ENCODE assay signal across 19 cellular contexts in genomic region chr5:35657877-35658276, GRCh38. TPM values are rescaled to one million over a fixed set of nuclear protein-coding genes. Genes with fewer than 3 reads are reported as not detected.
DNase-seq lines count a peak whose midpoint lies in the region; ATAC-seq, FAIRE-seq and TF ChIP-seq lines count a peak whose summit lies in the region.
"Had no signal": no experiment of that assay in that cellular context is flagged by ENCODE, and none has a peak within 500 bp of the region (broad histone marks: within the 10 kb centered on the region; RNA-seq: fewer than 3 reads in every experiment).

No MANE protein-coding gene starts in this region.

- no peaks in the 10 kb centered on the region for H3K9me3 ChIP-seq in CD4-positive, alpha-beta T cell (ENCODE audit: control insufficient read depth, low read length)
- no peaks in the 10 kb centered on the region for H3K9me3 ChIP-seq in HepG2 (ENCODE audit: low read length)

- H2AFZ ChIP-seq in HepG2 (ENCODE audit: low read length) = no peak overlapping the region
- H2AFZ ChIP-seq: GM23338 had no signal

- no TSS peak for BruUV-seq in HepG2 (replicated peaks; lab: Mats Ljungman, UMichigan)

- CTCF ChIA-PET in activated CD4-positive, alpha-beta T cell treated with anti-CD3 and anti-CD28 coated beads for 36 hours (lab: Charles Lee) = interaction anchor here (0.6 to 4.1 kb wide), 3 partner anchors 14 to 268 kb away, joined by 3 to 31 read pairs (median 9); no protein-coding TSS in a partner anchor
- CTCF ChIA-PET in CD4-positive, alpha-beta T cell (lab: Charles Lee) = interaction anchor here (0.7 to 3.7 kb wide), 6 partner anchors 9 to 268 kb away, joined by 3 to 35 read pairs (median 4); no protein-coding TSS in a partner anchor
- CTCF ChIA-PET in HepG2 (lab: Yijun Ruan, JAX; ENCODE audit: low intra/inter-chr PET ratio, low total read pairs) = no interaction called here

- no peaks in the 10 kb centered on the region for H3K36me3 ChIP-seq in HepG2 (replicated peaks in 1 of 2; ENCODE audit: control insufficient read depth in 1 of 2, insufficient read depth in 2 of 2, low read length in 2 of 2)

- H3K9me3 Mint-ChIP-seq in activated CD4-positive, alpha-beta T cell treated with anti-CD3 and anti-CD28 coated beads for 36 hours (ENCODE audit: low read depth) = peaks cover 6% of the 10 kb centered on the region
- no peaks in the 10 kb centered on the region for H3K9me3 Mint-ChIP-seq in CD4-positive, alpha-beta T cell
- H3K9me3 Mint-ChIP-seq: GM23338 had no signal

- no peak overlapping the region for H3K4me3 Mint-ChIP-seq in activated CD4-positive, alpha-beta T cell treated with anti-CD3 and anti-CD28 coated beads for 36 hours
- H3K4me3 Mint-ChIP-seq in CD4-positive, alpha-beta T cell = peak overlapping the region; percentile 35
- H3K4me3 Mint-ChIP-seq: CD14-positive monocyte, GM23338 had no signal

- TF ChIP-seq EP300 in HepG2 (IDR thresholded peaks at IDR 0.05; ENCODE audit: low read depth in 2 of 2, low read length in 2 of 2) (no peak), HepG2 (CRISPR knock-in tag; IDR thresholded peaks at IDR 0.05; ENCODE audit: borderline replicate concordance) (no peak)

- H3K4me2 ChIP-seq in HepG2 (ENCODE audit: low read depth, low read length) = no peak overlapping the region
- H3K4me2 ChIP-seq: GM23338 had no signal

- H3K36me3 Mint-ChIP-seq in activated CD4-positive, alpha-beta T cell treated with anti-CD3 and anti-CD28 coated beads for 36 hours (ENCODE audit: low read depth) = peaks cover 22% of the 10 kb centered on the region
- peaks cover 22% of the 10 kb centered on the region for H3K36me3 Mint-ChIP-seq in CD4-positive, alpha-beta T cell (ENCODE audit: low read depth)

- POLR2A ChIA-PET in activated CD4-positive, alpha-beta T cell treated with anti-CD3 and anti-CD28 coated beads for 36 hours (lab: Charles Lee) = no interaction called here
- POLR2A ChIA-PET in CD4-positive, alpha-beta T cell (lab: Charles Lee) = interaction anchor here (0.7 to 4.3 kb wide), 6 partner anchors 8 to 223 kb away, joined by 3 to 64 read pairs (median 7); partner anchors contain the start of gene IL7R
- POLR2A ChIA-PET in HepG2 (lab: Yijun Ruan, JAX) = no interaction called here

- H3K4me1 Mint-ChIP-seq in activated CD4-positive, alpha-beta T cell treated with anti-CD3 and anti-CD28 coated beads for 36 hours = peaks cover 38% of the 10 kb centered on the region
- peaks cover 36% of the 10 kb centered on the region for H3K4me1 Mint-ChIP-seq in CD4-positive, alpha-beta T cell (ENCODE audit: low read depth)
- H3K4me1 Mint-ChIP-seq: CD14-positive monocyte had no signal

- no peak overlapping the region for H3K9ac ChIP-seq in HepG2 (ENCODE audit: insufficient read depth, low read depth, low read length)

- WGBS in HepG2 (ENCODE audit: low lambda C conversion rate) = 33% methylated on average over 2 of the region's 2 CpGs

- H3K27ac ChIP-seq in CD4-positive, alpha-beta T cell (ENCODE audit: low read depth, low read length) = no peak overlapping the region
- H3K27ac ChIP-seq in HepG2 (ENCODE audit: extremely low read length, insufficient read depth, low read length) = no peak overlapping the region

- no peak for TF ChIP-seq POLR2A in HepG2 (IDR thresholded peaks at IDR 0.05; ENCODE audit: insufficient read depth in 1 of 2, low read depth in 2 of 2, low read length in 2 of 2)

- no peak for ATAC-seq in activated CD4-positive, alpha-beta T cell treated with anti-CD3 and anti-CD28 coated beads for 36 hours
- peak; percentile 79 for ATAC-seq in CD4-positive, alpha-beta T cell (ENCODE audit: poor library complexity)
- ATAC-seq in HepG2 = no peak
- ATAC-seq: GM23338 had no signal

- H3K4me3 ChIP-seq in HepG2 (replicated peaks in 1 of 3; ENCODE audit: insufficient read depth in 1 of 3, low read depth in 2 of 3, low read length in 3 of 3) = no peak overlapping the region
- H3K4me3 ChIP-seq: GM23338 had no signal

- H3K27me3 Mint-ChIP-seq in activated CD4-positive, alpha-beta T cell treated with anti-CD3 and anti-CD28 coated beads for 36 hours = no peaks in the 10 kb centered on the region
- no peaks in the 10 kb centered on the region for H3K27me3 Mint-ChIP-seq in CD4-positive, alpha-beta T cell

- no peak for FAIRE-seq in HepG2 (lab: Jason Lieb, UNC)
- FAIRE-seq: GM12891 had no signal

- no peaks in the 10 kb centered on the region for H3K79me2 ChIP-seq in HepG2 (ENCODE audit: insufficient read depth, low read length)

- no peaks in the 10 kb centered on the region for H4K20me1 ChIP-seq in HepG2 (ENCODE audit: insufficient read depth, low read length)

- no peaks in the 10 kb centered on the region for H3K4me1 ChIP-seq in HepG2 (ENCODE audit: insufficient read depth, low read length)

- H3K27me3 ChIP-seq in CD4-positive, alpha-beta T cell (ENCODE audit: control insufficient read depth, insufficient read depth, low read length) = no peaks in the 10 kb centered on the region
- no peaks in the 10 kb centered on the region for H3K27me3 ChIP-seq in HepG2 (ENCODE audit: control insufficient read depth in 1 of 2, insufficient read depth in 2 of 2, low read length in 2 of 2)

- intact Hi-C loops in activated CD4-positive, alpha-beta T cell treated with anti-CD3 and anti-CD28 coated beads for 36 hours (cut with DNase I, micrococcal nuclease) = no loop called here
- intact Hi-C loops in CD4-positive, alpha-beta T cell (cut with DNase I, micrococcal nuclease) = loop anchor here (2.0 to 5.0 kb wide), 4 partner anchors 15 to 267 kb away; no protein-coding TSS in a partner anchor
- intact Hi-C loops in HepG2 (cut with micrococcal nuclease; ENCODE audit: unreplicated experiment) = no loop called here

- in situ Hi-C loops in HepG2 (cut with HindIII; ENCODE audit: extremely low pct_ligation_motif_present, low pct_unique_long_range_greater_than_20kb) = no loop called here

- DNase-seq in activated CD4-positive, alpha-beta T cell treated with anti-CD3 and anti-CD28 coated beads for 36 hours = no peak
- DNase-seq in activated CD4-positive, alpha-beta T cell treated with anti-CD3 and anti-CD28 coated beads for 1 hour = no peak
- no peak for DNase-seq in CD4-positive, alpha-beta T cell
- DNase-seq in NCI-H69 (lab: John Stamatoyannopoulos, UW) (peak; percentile 5), globus pallidus (ENCODE audit: low spot score) (peak; percentile 7), HepG2 (ENCODE audit: low spot score) (no peak), GM19238 (ENCODE audit: insufficient read length, low spot score) (no peak), NCI-H2081 (lab: John Stamatoyannopoulos, UW) (no peak)
- DNase-seq: 8988T, DMS153, EL, HCEC 1CT, NCI-H1417, NCI-H187, NCI-H345, NCI-H524 treated with DMSO at 0.1 percent for 48 hours had no signal

- TF ChIP-seq RAD21 in HepG2 (CRISPR knock-in tag; IDR thresholded peaks at IDR 0.05) = no peak

- peak; percentile 35 for TF ChIP-seq CTCF in CD4-positive, alpha-beta T cell (IDR thresholded peaks at IDR 0.05)
- no peak for TF ChIP-seq CTCF in HepG2 (CRISPR knock-in tag; IDR thresholded peaks at IDR 0.05)

- H3K27ac Mint-ChIP-seq in activated CD4-positive, alpha-beta T cell treated with anti-CD3 and anti-CD28 coated beads for 36 hours = peak overlapping the region; percentile 40
- H3K27ac Mint-ChIP-seq in CD4-positive, alpha-beta T cell = peak overlapping the region; percentile 62
- H3K27ac Mint-ChIP-seq: CD14-positive monocyte, GM23338 had no signal

TF ChIP-seq in HepG2, 621 proteins besides CTCF, POLR2A, EP300 and RAD21 (continues in another document):
- TF ChIP-seq ATAD3A (CRISPR knock-in tag; IDR thresholded peaks at IDR 0.05) (no peak), USF2 (IDR thresholded peaks at IDR 0.05; ENCODE audit: low read depth, low read length) (no peak), USF2 (CRISPR knock-in tag; IDR thresholded peaks at IDR 0.05; ENCODE audit: borderline replicate concordance) (no peak), XBP1 (CRISPR knock-in tag; IDR thresholded peaks at IDR 0.05) (no peak)

RNA-seq across cellular contexts. Expression of gene SPEF2, which starts 40.2 kb away (rescaled TPM):
- 10 to 100 TPM; 14.1 to 14.6 TPM for total RNA-seq in activated CD4-positive, alpha-beta T cell treated with anti-CD3 and anti-CD28 coated beads for 36 hours
- 1 to 10 TPM; 3.2 TPM for total RNA-seq in CD4-positive, alpha-beta T cell
- total RNA-seq in HepG2 (2016; rRNA removed; fragmentation: Illumina TruSeq; extraction: Trizol) = 2.3 and 2.4 TPM in 2 replicates
- total RNA-seq in HepG2 (2016; cell fraction: cytosol; rRNA removed; fragmentation: Illumina TruSeq; extraction: Trizol; ENCODE audit: low read depth) = 0.26 and 0.61 TPM in 2 replicates
- 2.0 and 2.3 TPM in 2 replicates for total RNA-seq in HepG2 (2016; cell fraction: insoluble cytoplasmic fraction; rRNA removed; fragmentation: Illumina TruSeq; extraction: Trizol)
- total RNA-seq in HepG2 (2016; cell fraction: membrane; rRNA removed; fragmentation: Illumina TruSeq; extraction: Trizol) = 0.68 and 1.0 TPM in 2 replicates
- 5.9 and 7.1 TPM in 2 replicates for total RNA-seq in HepG2 (2016; cell fraction: nucleus; rRNA removed; fragmentation: Illumina TruSeq; extraction: Trizol)
- 1.2 and 1.5 TPM in 2 replicates for polyA plus RNA-seq in HepG2 (2011; rRNA removed)
- polyA plus RNA-seq in HepG2 (2011; cell fraction: cytosol; rRNA removed) = 0.38 and 0.60 TPM in 2 replicates
- 2.7 and 3.1 TPM in 2 replicates for polyA plus RNA-seq in HepG2 (2011; cell fraction: nucleus; rRNA removed)
- polyA plus RNA-seq in HepG2 (2012) = 0.63 and 1.4 TPM in 2 replicates
- 0.10 and 0.26 TPM in 2 replicates for polyA plus RNA-seq in HepG2 (2016; cell fraction: cytosol; fragmentation: Illumina TruSeq; extraction: Trizol; ENCODE audit: low read depth)
- 1.6 and 1.8 TPM in 2 replicates for polyA plus RNA-seq in HepG2 (2016; cell fraction: insoluble cytoplasmic fraction; fragmentation: Illumina TruSeq; extraction: Trizol; ENCODE audit: low read depth)
- 0.18 and 0.49 TPM in 2 replicates for polyA plus RNA-seq in HepG2 (2016; cell fraction: membrane; fragmentation: Illumina TruSeq; extraction: Trizol; ENCODE audit: low read depth)
- polyA plus RNA-seq in HepG2 (2016; cell fraction: nucleus; fragmentation: Illumina TruSeq; extraction: Trizol; ENCODE audit: insufficient read depth, low read depth) = 4.1 and 6.5 TPM in 2 replicates
- 0.87 and 1.2 TPM in 2 replicates for polyA minus RNA-seq in HepG2 (2011; rRNA and poly(A)+ RNA removed; ENCODE audit: low replicate concordance)
- 1.5 and 2.0 TPM in 2 replicates for polyA minus RNA-seq in HepG2 (2011; cell fraction: cytosol; rRNA and poly(A)+ RNA removed)
- 7.7 and 8.6 TPM in 2 replicates for polyA minus RNA-seq in HepG2 (2011; cell fraction: nucleus; rRNA and poly(A)+ RNA removed)

Comparison
In these comparisons a context has a peak if more than half of its experiments do, and no peak if none do; other contexts are left out.
1. DNase-seq: peak in NCI-H69 (single experiment) and globus pallidus (single experiment); none in activated CD4-positive, alpha-beta T cell treated with anti-CD3 and anti-CD28 coated beads for 36 hours (single experiment), activated CD4-positive, alpha-beta T cell treated with anti-CD3 and anti-CD28 coated beads for 1 hour (single experiment), CD4-positive, alpha-beta T cell (0 of 10), HepG2 (single experiment), GM19238 (single experiment) and NCI-H2081 (0 of 2).
2. intact Hi-C loops: an anchor here in CD4-positive, alpha-beta T cell (2.0 to 5.0 kb wide); none called in activated CD4-positive, alpha-beta T cell treated with anti-CD3 and anti-CD28 coated beads for 36 hours and HepG2.